ENCODE assay signal across 1 cellular context in the genomic region with DNA sequence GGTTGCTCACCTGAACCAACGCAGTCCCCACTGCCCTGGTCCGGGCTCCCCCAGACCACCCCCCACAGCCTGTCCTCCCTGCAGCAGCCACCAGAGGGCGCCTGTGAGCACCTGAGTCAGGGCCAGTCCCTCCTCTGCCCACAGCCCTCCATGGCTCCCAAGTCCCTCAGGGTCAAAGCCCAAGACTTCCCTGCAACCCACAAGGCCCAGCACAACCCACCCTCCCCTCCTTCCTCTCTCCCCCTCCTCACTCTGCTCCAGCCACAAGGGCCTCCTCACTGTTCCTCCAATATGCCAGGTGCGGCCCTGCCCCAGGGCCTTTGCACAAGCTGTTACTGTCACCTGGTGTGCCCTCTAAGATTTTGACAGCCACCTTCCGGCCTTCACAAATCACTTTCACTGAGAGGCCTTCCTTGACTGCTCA.
TF ChIP-seq lines count a peak whose summit lies in the region.

No MANE protein-coding gene starts in this region.

TF ChIP-seq in K562, 482 proteins besides CTCF, POLR2A, EP300 and RAD21 (continues in another document):
- no peak for TF ChIP-seq E2F3 (CRISPR knock-in tag; IDR thresholded peaks at IDR 0.05)
- TF ChIP-seq, protein P1, sequence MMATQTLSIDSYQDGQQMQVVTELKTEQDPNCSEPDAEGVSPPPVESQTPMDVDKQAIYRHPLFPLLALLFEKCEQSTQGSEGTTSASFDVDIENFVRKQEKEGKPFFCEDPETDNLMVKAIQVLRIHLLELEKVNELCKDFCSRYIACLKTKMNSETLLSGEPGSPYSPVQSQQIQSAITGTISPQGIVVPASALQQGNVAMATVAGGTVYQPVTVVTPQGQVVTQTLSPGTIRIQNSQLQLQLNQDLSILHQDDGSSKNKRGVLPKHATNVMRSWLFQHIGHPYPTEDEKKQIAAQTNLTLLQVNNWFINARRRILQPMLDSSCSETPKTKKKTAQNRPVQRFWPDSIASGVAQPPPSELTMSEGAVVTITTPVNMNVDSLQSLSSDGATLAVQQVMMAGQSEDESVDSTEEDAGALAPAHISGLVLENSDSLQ (IDR thresholded peaks at IDR 0.05): no peak
- TF ChIP-seq MTA1 (IDR thresholded peaks at IDR 0.05; ENCODE audit: borderline replicate concordance): peak; percentile 43
- no peak for TF ChIP-seq NKRF (IDR thresholded peaks at IDR 0.05; ENCODE audit: borderline replicate concordance)
- TF ChIP-seq NFXL1 (CRISPR knock-in tag; IDR thresholded peaks at IDR 0.05): no peak
- no peak for TF ChIP-seq MAFF (IDR thresholded peaks at IDR 0.05; ENCODE audit: low read length)
- peak; percentile 71 for TF ChIP-seq SMC3 (conservative IDR thresholded peaks at IDR 0.05; ENCODE audit: insufficient read depth, low read depth, low read length)
- TF ChIP-seq CBX1 (IDR thresholded peaks at IDR 0.05; ENCODE audit: low read depth): peak; percentile 96; the same call in 1 of the 2 replicates
- 0 out of 2 replicates have a peak, but pooled peaks have one; percentile 25 for TF ChIP-seq FOSL1 (tag; conservative IDR thresholded peaks at IDR 0.05)
- TF ChIP-seq, protein P2, sequence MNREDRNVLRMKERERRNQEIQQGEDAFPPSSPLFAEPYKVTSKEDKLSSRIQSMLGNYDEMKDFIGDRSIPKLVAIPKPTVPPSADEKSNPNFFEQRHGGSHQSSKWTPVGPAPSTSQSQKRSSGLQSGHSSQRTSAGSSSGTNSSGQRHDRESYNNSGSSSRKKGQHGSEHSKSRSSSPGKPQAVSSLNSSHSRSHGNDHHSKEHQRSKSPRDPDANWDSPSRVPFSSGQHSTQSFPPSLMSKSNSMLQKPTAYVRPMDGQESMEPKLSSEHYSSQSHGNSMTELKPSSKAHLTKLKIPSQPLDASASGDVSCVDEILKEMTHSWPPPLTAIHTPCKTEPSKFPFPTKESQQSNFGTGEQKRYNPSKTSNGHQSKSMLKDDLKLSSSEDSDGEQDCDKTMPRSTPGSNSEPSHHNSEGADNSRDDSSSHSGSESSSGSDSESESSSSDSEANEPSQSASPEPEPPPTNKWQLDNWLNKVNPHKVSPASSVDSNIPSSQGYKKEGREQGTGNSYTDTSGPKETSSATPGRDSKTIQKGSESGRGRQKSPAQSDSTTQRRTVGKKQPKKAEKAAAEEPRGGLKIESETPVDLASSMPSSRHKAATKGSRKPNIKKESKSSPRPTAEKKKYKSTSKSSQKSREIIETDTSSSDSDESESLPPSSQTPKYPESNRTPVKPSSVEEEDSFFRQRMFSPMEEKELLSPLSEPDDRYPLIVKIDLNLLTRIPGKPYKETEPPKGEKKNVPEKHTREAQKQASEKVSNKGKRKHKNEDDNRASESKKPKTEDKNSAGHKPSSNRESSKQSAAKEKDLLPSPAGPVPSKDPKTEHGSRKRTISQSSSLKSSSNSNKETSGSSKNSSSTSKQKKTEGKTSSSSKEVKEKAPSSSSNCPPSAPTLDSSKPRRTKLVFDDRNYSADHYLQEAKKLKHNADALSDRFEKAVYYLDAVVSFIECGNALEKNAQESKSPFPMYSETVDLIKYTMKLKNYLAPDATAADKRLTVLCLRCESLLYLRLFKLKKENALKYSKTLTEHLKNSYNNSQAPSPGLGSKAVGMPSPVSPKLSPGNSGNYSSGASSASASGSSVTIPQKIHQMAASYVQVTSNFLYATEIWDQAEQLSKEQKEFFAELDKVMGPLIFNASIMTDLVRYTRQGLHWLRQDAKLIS (CRISPR knock-in tag; IDR thresholded peaks at IDR 0.05): 0 out of 2 replicates have a peak, but pooled peaks have one; percentile 24
- TF ChIP-seq CC2D1A (IDR thresholded peaks at IDR 0.05): peak; percentile 63
- TF ChIP-seq, protein P3, sequence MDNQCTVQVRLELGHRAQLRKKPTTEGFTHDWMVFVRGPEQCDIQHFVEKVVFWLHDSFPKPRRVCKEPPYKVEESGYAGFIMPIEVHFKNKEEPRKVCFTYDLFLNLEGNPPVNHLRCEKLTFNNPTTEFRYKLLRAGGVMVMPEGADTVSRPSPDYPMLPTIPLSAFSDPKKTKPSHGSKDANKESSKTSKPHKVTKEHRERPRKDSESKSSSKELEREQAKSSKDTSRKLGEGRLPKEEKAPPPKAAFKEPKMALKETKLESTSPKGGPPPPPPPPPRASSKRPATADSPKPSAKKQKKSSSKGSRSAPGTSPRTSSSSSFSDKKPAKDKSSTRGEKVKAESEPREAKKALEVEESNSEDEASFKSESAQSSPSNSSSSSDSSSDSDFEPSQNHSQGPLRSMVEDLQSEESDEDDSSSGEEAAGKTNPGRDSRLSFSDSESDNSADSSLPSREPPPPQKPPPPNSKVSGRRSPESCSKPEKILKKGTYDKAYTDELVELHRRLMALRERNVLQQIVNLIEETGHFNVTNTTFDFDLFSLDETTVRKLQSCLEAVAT (IDR thresholded peaks at IDR 0.05): no peak
- no peak for TF ChIP-seq KLF6 (CRISPR knock-in tag; IDR thresholded peaks at IDR 0.05; ENCODE audit: borderline replicate concordance)
- TF ChIP-seq ERF (CRISPR knock-in tag; IDR thresholded peaks at IDR 0.05): no peak
- no peak for TF ChIP-seq SRSF1 (IDR thresholded peaks at IDR 0.05; ENCODE audit: low read depth, low read length)
- no peak for TF ChIP-seq LARP7 (IDR thresholded peaks at IDR 0.05)
- TF ChIP-seq, protein P4, sequence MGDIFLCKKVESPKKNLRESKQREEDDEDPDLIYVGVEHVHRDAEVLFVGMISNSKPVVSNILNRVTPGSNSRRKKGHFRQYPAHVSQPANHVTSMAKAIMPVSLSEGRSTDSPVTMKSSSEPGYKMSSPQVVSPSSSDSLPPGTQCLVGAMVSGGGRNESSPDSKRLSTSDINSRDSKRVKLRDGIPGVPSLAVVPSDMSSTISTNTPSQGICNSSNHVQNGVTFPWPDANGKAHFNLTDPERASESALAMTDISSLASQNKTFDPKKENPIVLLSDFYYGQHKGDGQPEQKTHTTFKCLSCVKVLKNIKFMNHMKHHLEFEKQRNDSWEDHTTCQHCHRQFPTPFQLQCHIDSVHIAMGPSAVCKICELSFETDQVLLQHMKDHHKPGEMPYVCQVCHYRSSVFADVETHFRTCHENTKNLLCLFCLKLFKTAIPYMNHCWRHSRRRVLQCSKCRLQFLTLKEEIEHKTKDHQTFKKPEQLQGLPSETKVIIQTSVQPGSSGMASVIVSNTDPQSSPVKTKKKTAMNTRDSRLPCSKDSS (IDR thresholded peaks at IDR 0.05; ENCODE audit: low read depth, partially characterized antibody): no peak
- no peak for TF ChIP-seq NFATC3 (IDR thresholded peaks at IDR 0.05)
- no peak for TF ChIP-seq ETS1 (conservative IDR thresholded peaks at IDR 0.05; ENCODE audit: control insufficient read depth, low read depth, low read length)
- TF ChIP-seq, protein P5, sequence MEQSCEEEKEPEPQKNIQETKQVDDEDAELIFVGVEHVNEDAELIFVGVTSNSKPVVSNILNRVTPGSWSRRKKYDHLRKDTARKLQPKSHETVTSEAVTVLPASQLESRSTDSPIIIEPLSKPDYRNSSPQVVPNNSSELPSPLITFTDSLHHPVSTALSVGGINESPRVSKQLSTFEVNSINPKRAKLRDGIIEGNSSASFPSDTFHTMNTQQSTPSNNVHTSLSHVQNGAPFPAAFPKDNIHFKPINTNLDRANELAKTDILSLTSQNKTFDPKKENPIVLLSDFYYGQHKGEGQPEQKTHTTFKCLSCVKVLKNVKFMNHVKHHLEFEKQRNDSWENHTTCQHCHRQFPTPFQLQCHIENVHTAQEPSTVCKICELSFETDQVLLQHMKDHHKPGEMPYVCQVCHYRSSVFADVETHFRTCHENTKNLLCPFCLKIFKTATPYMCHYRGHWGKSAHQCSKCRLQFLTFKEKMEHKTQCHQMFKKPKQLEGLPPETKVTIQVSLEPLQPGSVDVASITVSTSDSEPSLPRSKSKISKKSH (CRISPR knock-in tag; IDR thresholded peaks at IDR 0.05): no peak
- no peak for TF ChIP-seq ZNF41 (CRISPR knock-in tag; conservative IDR thresholded peaks at IDR 0.05)
- TF ChIP-seq XRCC3 (IDR thresholded peaks at IDR 0.05): no peak
- no peak for TF ChIP-seq SMARCE1 (IDR thresholded peaks at IDR 0.05)
- peak; percentile 48 to 93; a peak in 2 of 4 replicates for TF ChIP-seq RCOR1 (IDR thresholded peaks at IDR 0.05; ENCODE audit: borderline replicate concordance in 1 of 2, low read depth in 2 of 2, low read length in 2 of 2)
- TF ChIP-seq FOXK2 (conservative IDR thresholded peaks at IDR 0.05 in 1 of 2, IDR thresholded peaks at IDR 0.05 in 1 of 2; ENCODE audit: low read depth in 2 of 2): no peak
- TF ChIP-seq MTA2 (IDR thresholded peaks at IDR 0.05; ENCODE audit: low read depth): no peak
- TF ChIP-seq, protein P6, sequence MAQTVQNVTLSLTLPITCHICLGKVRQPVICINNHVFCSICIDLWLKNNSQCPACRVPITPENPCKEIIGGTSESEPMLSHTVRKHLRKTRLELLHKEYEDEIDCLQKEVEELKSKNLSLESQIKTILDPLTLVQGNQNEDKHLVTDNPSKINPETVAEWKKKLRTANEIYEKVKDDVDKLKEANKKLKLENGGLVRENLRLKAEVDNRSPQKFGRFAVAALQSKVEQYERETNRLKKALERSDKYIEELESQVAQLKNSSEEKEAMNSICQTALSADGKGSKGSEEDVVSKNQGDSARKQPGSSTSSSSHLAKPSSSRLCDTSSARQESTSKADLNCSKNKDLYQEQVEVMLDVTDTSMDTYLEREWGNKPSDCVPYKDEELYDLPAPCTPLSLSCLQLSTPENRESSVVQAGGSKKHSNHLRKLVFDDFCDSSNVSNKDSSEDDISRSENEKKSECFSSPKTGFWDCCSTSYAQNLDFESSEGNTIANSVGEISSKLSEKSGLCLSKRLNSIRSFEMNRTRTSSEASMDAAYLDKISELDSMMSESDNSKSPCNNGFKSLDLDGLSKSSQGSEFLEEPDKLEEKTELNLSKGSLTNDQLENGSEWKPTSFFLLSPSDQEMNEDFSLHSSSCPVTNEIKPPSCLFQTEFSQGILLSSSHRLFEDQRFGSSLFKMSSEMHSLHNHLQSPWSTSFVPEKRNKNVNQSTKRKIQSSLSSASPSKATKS (CRISPR knock-in tag; IDR thresholded peaks at IDR 0.05): no peak
- no peak for TF ChIP-seq ZNF583 (CRISPR knock-in tag; IDR thresholded peaks at IDR 0.05)
- TF ChIP-seq ZNF134 (CRISPR knock-in tag; conservative IDR thresholded peaks at IDR 0.05): no peak
- TF ChIP-seq HLTF (IDR thresholded peaks at IDR 0.05): 0 out of 2 replicates have a peak, but pooled peaks have one; percentile 38
- TF ChIP-seq DACH1 (IDR thresholded peaks at IDR 0.05; ENCODE audit: partially characterized antibody): peak; percentile 57
- TF ChIP-seq RREB1 (CRISPR knock-in tag; IDR thresholded peaks at IDR 0.05): no peak
- TF ChIP-seq POLR2G (IDR thresholded peaks at IDR 0.05; ENCODE audit: low read depth, low read length): 0 out of 2 replicates have a peak, but pooled peaks have one; percentile 19
